ENCODE assay signal across 6 cellular contexts in genomic region chr11:126268361-126268707, GRCh38. TPM values are rescaled to one million over a fixed set of nuclear protein-coding genes. Genes with fewer than 3 reads are reported as not detected.
DNase-seq lines count a peak whose midpoint lies in the region; TF ChIP-seq lines count a peak whose summit lies in the region.

No MANE protein-coding gene starts in this region.

- H3K27ac Mint-ChIP-seq in activated naive CD8-positive, alpha-beta T cell: peak overlapping the region; percentile 95
- peak overlapping the region; percentile 99 for H3K27ac Mint-ChIP-seq in mesothelial cell of epicardium

- peaks cover 48% of the 10 kb centered on the region for H3K4me1 Mint-ChIP-seq in activated naive CD8-positive, alpha-beta T cell (ENCODE audit: low read depth)
- peaks cover 21% of the 10 kb centered on the region for H3K4me1 Mint-ChIP-seq in mesothelial cell of epicardium

- H3K4me3 Mint-ChIP-seq in activated naive CD8-positive, alpha-beta T cell: peak overlapping the region; percentile 97
- peak overlapping the region; percentile 95 for H3K4me3 Mint-ChIP-seq in mesothelial cell of epicardium

- no peaks in the 10 kb centered on the region for H3K27me3 Mint-ChIP-seq in activated naive CD8-positive, alpha-beta T cell
- H3K27me3 Mint-ChIP-seq in mesothelial cell of epicardium (ENCODE audit: low read depth): no peaks in the 10 kb centered on the region

- no peaks in the 10 kb centered on the region for H3K9me3 Mint-ChIP-seq in activated naive CD8-positive, alpha-beta T cell (ENCODE audit: low read depth)
- H3K9me3 Mint-ChIP-seq in mesothelial cell of epicardium: no peaks in the 10 kb centered on the region

- DNase-seq in NCI-H1092 treated with DMSO at 0.1 percent for 48 hours (lab: John Stamatoyannopoulos, UW) (peak; percentile 67), NCI-H1092 (lab: John Stamatoyannopoulos, UW) (no peak), mesothelial cell of epicardium (ENCODE audit: low spot score in 2 of 2, unreplicated experiment in 2 of 2) (no peak), NCI-H526 treated with DMSO at 0.1 percent for 48 hours (lab: John Stamatoyannopoulos, UW) (no peak)
- DNase-seq in stimulated activated CD8-positive, alpha-beta memory T cell treated with anti-CD3 and anti-CD28 coated beads, Interleukin-4, amount 100 ng/mL, for 48 hours: no peak

- TF ChIP-seq CTCF in mesothelial cell of epicardium (IDR thresholded peaks at IDR 0.05; ENCODE audit: unreplicated experiment): no peak

- peaks cover 8% of the 10 kb centered on the region for H3K36me3 Mint-ChIP-seq in activated naive CD8-positive, alpha-beta T cell
- H3K36me3 Mint-ChIP-seq in mesothelial cell of epicardium: peaks cover 28% of the 10 kb centered on the region

RNA-seq across cellular contexts. Expression of gene SRPRA, which starts 0.4 kb away (rescaled TPM):
- 85.7 to 90.9 TPM (median 86.7 TPM) in 3 replicates for total RNA-seq in mesothelial cell of epicardium

RNA-seq across cellular contexts. Expression of gene FOXRED1, which starts 0.6 kb away (rescaled TPM):
- total RNA-seq in mesothelial cell of epicardium: 44.5 to 50.7 TPM (median 48.6 TPM) in 3 replicates

RNA-seq across cellular contexts. Expression of gene TIRAP, which starts 14.6 kb away (rescaled TPM):
- total RNA-seq in mesothelial cell of epicardium: 9.2 to 10.2 TPM (median 10.0 TPM) in 3 replicates

RNA-seq across cellular contexts. Expression of gene DCPS, which starts 35.5 kb away (rescaled TPM):
- total RNA-seq in mesothelial cell of epicardium: 8.1 to 9.1 TPM (median 8.8 TPM) in 3 replicates

RNA-seq across cellular contexts. Expression of gene FAM118B, which starts 56.8 kb away (rescaled TPM):
- total RNA-seq in mesothelial cell of epicardium: 20.3 to 23.9 TPM (median 20.7 TPM) in 3 replicates
